Comparison of ENCODE assay signal across 33 cellular contexts in the genomic region with DNA sequence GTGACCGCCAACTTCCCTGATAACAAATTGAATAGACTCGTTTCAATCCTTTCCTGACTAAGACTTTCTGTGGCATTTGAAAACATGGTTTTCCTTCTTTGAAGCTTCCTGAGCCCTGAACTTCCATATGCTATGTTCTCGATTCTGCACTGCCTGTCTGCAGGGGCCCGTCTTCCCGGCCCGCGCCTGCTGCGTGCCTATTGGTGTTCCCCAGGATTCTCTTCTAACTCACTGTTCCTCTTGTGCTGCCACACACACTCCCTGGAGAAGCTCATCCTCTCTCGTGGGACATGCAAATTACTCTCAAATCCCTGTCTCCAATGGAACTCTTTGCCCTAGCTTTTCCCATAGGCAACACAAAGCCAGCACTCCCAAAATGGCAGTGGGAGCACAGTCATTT.
"Had no signal": no experiment of that assay in that cellular context is flagged by ENCODE, and none has a peak within 500 bp of the region (broad histone marks: within the 10 kb centered on the region; RNA-seq: fewer than 3 reads in every experiment).

No MANE protein-coding gene starts in this region.

- H3K9me3 ChIP-seq: adrenal gland, ascending aorta, breast epithelium had no signal

- ATAC-seq: activated CD4-positive, CD25-positive, alpha-beta regulatory T cell treated with anti-CD3 and anti-CD28 coated beads, Interleukin-2, amount 50 U/mL, for 24 hours; activated CD8-positive, alpha-beta T cell treated with anti-CD3 and anti-CD28 coated beads for 36 hours; activated naive CD8-positive, alpha-beta T cell treated with anti-CD3 and anti-CD28 coated beads, Interleukin-2, amount 50 U/mL, for 24 hours; activated T-cell treated with anti-CD3 and anti-CD28 coated beads, Interleukin-2, amount 50 U/mL, for 4 hours; activated T-helper 17 cell treated with anti-CD3 and anti-CD28 coated beads, Interleukin-2, amount 50 U/mL, for 72 hours; esophagus mucosa; T-cell had no signal

- H3K27ac ChIP-seq: adrenal gland, ascending aorta, breast epithelium, cardiac muscle cell, coronary artery, WERI-Rb-1 had no signal

- H3K36me3 Mint-ChIP-seq: activated naive CD4-positive, alpha-beta T cell treated with anti-CD3 and anti-CD28 coated beads, Interleukin-2, amount 50 U/mL, for 24 hours; activated naive CD8-positive, alpha-beta T cell treated with anti-CD3 and anti-CD28 coated beads for 36 hours; brain; T-cell had no signal

- H3K9me3 Mint-ChIP-seq: activated B cell treated with CpG ODN at 0.5 μM for 24 hours; activated CD8-positive, alpha-beta T cell treated with anti-CD3 and anti-CD28 coated beads for 36 hours; activated naive CD4-positive, alpha-beta T cell treated with anti-CD3 and anti-CD28 coated beads for 36 hours; activated naive CD4-positive, alpha-beta T cell treated with anti-CD3 and anti-CD28 coated beads, Interleukin-2, amount 50 U/mL, for 24 hours; activated naive CD8-positive, alpha-beta T cell treated with anti-CD3 and anti-CD28 coated beads for 36 hours; activated naive CD8-positive, alpha-beta T cell treated with anti-CD3 and anti-CD28 coated beads, Interleukin-2, amount 50 U/mL, for 24 hours; dendritic cell treated with granulocyte-macrophage colony-stimulating factor and Interleukin-4, amounts not matched to agents 40 ng/mL and 50 ng/mL, for 4 days had no signal

- H3K27ac Mint-ChIP-seq: activated B cell treated with CpG ODN at 0.5 μM for 24 hours; activated CD8-positive, alpha-beta T cell treated with anti-CD3 and anti-CD28 coated beads for 36 hours; activated naive CD4-positive, alpha-beta T cell treated with anti-CD3 and anti-CD28 coated beads for 36 hours; activated naive CD4-positive, alpha-beta T cell treated with anti-CD3 and anti-CD28 coated beads, Interleukin-2, amount 50 U/mL, for 24 hours; activated naive CD8-positive, alpha-beta T cell treated with anti-CD3 and anti-CD28 coated beads for 36 hours; activated naive CD8-positive, alpha-beta T cell treated with anti-CD3 and anti-CD28 coated beads, Interleukin-2, amount 50 U/mL, for 24 hours; activated T-helper 17 cell treated with anti-CD3 and anti-CD28 coated beads, Interleukin-2, amount 50 U/mL, for 72 hours; brain; dendritic cell treated with granulocyte-macrophage colony-stimulating factor and Interleukin-4, amounts not matched to agents 40 ng/mL and 50 ng/mL, for 4 days; T-cell; T-helper 1 cell treated with Interleukin-12 subunit alpha and Interleukin-12 subunit beta and Interleukin-4 antibody, amounts not matched to agents 30 μg/mL and 1 μg/mL, for 36 hours had no signal

- DNase-seq: activated B cell treated with CpG ODN at 0.5 μM for 24 hours; activated CD4-positive, alpha-beta T cell treated with anti-CD3 and anti-CD28 coated beads for 48 hours; activated CD4-positive, alpha-beta T cell treated with anti-CD3 and anti-CD28 coated beads, Interleukin-2, amount 50 U/mL, for 1 hour; activated CD4-positive, alpha-beta T cell treated with anti-CD3 and anti-CD28 coated beads, Interleukin-2, amount 50 U/mL, for 48 hours; activated CD8-positive, alpha-beta memory T cell treated with anti-CD3 and anti-CD28 coated beads for 24 hours; activated CD8-positive, alpha-beta T cell treated with anti-CD3 and anti-CD28 coated beads for 36 hours; activated effector memory CD4-positive, alpha-beta T cell treated with anti-CD3 and anti-CD28 coated beads, Interleukin-2, amount 50 U/mL, for 16 hours; activated naive CD4-positive, alpha-beta T cell treated with anti-CD3 and anti-CD28 coated beads for 36 hours; activated naive CD8-positive, alpha-beta T cell treated with anti-CD3 and anti-CD28 coated beads for 36 hours; activated naive CD8-positive, alpha-beta T cell treated with anti-CD3 and anti-CD28 coated beads, Interleukin-2, amount 50 U/mL, for 24 hours; activated T-cell treated with anti-CD3 and anti-CD28 coated beads, Interleukin-2, amount 50 U/mL, for 4 hours; adrenal gland; central memory CD4-positive, alpha-beta T cell; cerebellar nuclear complex; effector CD8-positive, alpha-beta T cell; foreskin fibroblast; head of caudate nucleus; T-cell; T-helper 9 cell; WERI-Rb-1 had no signal

- H3K4me1 Mint-ChIP-seq: activated B cell treated with CpG ODN at 0.5 μM for 24 hours; activated naive CD4-positive, alpha-beta T cell treated with anti-CD3 and anti-CD28 coated beads, Interleukin-2, amount 50 U/mL, for 24 hours; activated naive CD8-positive, alpha-beta T cell treated with anti-CD3 and anti-CD28 coated beads for 36 hours had no signal

- H3K27me3 ChIP-seq: adrenal gland, ascending aorta, breast epithelium, cardiac muscle cell had no signal

- H3K4me3 Mint-ChIP-seq: activated B cell treated with CpG ODN at 0.5 μM for 24 hours; activated CD8-positive, alpha-beta T cell treated with anti-CD3 and anti-CD28 coated beads for 36 hours; activated naive CD4-positive, alpha-beta T cell treated with anti-CD3 and anti-CD28 coated beads for 36 hours; activated naive CD4-positive, alpha-beta T cell treated with anti-CD3 and anti-CD28 coated beads, Interleukin-2, amount 50 U/mL, for 24 hours; activated naive CD8-positive, alpha-beta T cell treated with anti-CD3 and anti-CD28 coated beads for 36 hours; activated naive CD8-positive, alpha-beta T cell treated with anti-CD3 and anti-CD28 coated beads, Interleukin-2, amount 50 U/mL, for 24 hours; activated T-cell treated with anti-CD3 and anti-CD28 coated beads, Interleukin-2, amount 50 U/mL, for 4 hours; activated T-helper 17 cell treated with anti-CD3 and anti-CD28 coated beads, Interleukin-2, amount 50 U/mL, for 72 hours; brain; dendritic cell treated with granulocyte-macrophage colony-stimulating factor and Interleukin-4, amounts not matched to agents 40 ng/mL and 50 ng/mL, for 4 days; T-cell; T-helper 1 cell treated with Interleukin-12 subunit alpha and Interleukin-12 subunit beta and Interleukin-4 antibody, amounts not matched to agents 30 μg/mL and 1 μg/mL, for 36 hours had no signal

- FAIRE-seq: endometrium, frontal cortex had no signal

- H3K27me3 Mint-ChIP-seq: activated CD8-positive, alpha-beta T cell treated with anti-CD3 and anti-CD28 coated beads for 36 hours; activated naive CD4-positive, alpha-beta T cell treated with anti-CD3 and anti-CD28 coated beads, Interleukin-2, amount 50 U/mL, for 24 hours; activated naive CD8-positive, alpha-beta T cell treated with anti-CD3 and anti-CD28 coated beads for 36 hours; activated naive CD8-positive, alpha-beta T cell treated with anti-CD3 and anti-CD28 coated beads, Interleukin-2, amount 50 U/mL, for 24 hours; activated T-helper 17 cell treated with anti-CD3 and anti-CD28 coated beads, Interleukin-2, amount 50 U/mL, for 72 hours; brain; dendritic cell treated with granulocyte-macrophage colony-stimulating factor and Interleukin-4, amounts not matched to agents 40 ng/mL and 50 ng/mL, for 4 days; T-cell had no signal

- H3K4me3 ChIP-seq: adrenal gland, ascending aorta, breast epithelium, cardiac muscle cell, coronary artery had no signal

- H3K4me1 ChIP-seq: adrenal gland, ascending aorta, breast epithelium had no signal

- H3K36me3 ChIP-seq: adrenal gland, ascending aorta, breast epithelium, cardiac muscle cell, WERI-Rb-1 had no signal
